Comparison of ENCODE assay signal across 1 cellular context in the genomic region with DNA sequence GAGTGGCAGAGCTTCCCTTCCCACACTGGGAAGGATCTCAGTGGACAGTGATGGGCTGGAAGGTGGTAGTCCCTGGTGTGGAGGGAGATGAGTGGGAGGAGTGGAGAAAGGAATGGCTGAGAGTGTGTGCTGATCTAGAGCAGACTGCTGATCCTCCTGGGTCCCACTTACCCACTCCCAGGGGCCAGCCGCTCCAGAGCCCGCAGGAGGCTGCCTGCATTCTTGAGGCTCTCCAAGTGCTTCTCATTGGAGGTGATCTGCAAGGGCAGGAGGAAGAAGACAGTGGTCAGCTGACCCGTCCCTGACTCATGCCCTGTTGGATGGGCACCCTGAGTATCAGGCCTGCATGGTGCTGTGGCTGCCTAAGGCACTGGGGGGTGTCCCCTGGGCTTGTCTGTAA.
TF ChIP-seq lines count a peak whose summit lies in the region.

No MANE protein-coding gene starts in this region.

TF ChIP-seq in H1, 55 proteins besides CTCF, POLR2A, EP300 and RAD21:
- TF ChIP-seq SRF (IDR thresholded peaks at IDR 0.05; ENCODE audit: low read depth, low read length): no peak
